In genomic region chr2:181698230-181698629, GRCh38 we compare ENCODE assay signal across 31 cellular contexts. TPM values are rescaled to one million over a fixed set of nuclear protein-coding genes. Genes with fewer than 3 reads are reported as not detected.
"Had no signal": no experiment of that assay in that cellular context is flagged by ENCODE, and none has a peak within 500 bp of the region (broad histone marks: within the 10 kb centered on the region; RNA-seq: fewer than 3 reads in every experiment).

No MANE protein-coding gene starts in this region.

- H3K4me2 ChIP-seq: neural progenitor cell had no signal

- H2AFZ ChIP-seq: neural progenitor cell had no signal

- H3K27ac ChIP-seq: coronary artery, esophagus squamous epithelium, heart right ventricle, neural progenitor cell, prostate gland, right atrium auricular region, sigmoid colon, testis, tibial artery had no signal

- H3K36me3 ChIP-seq: esophagus squamous epithelium, heart right ventricle, neural progenitor cell, prostate gland, right atrium auricular region, sigmoid colon, tibial artery had no signal

- H3K9me3 ChIP-seq: esophagus squamous epithelium, prostate gland, sigmoid colon, testis, tibial artery had no signal

- H3K27me3 ChIP-seq: right atrium auricular region, sigmoid colon, testis had no signal

- H3K4me1 Mint-ChIP-seq: naive thymus-derived CD4-positive, alpha-beta T cell; nephron; stimulated activated effector memory CD8-positive, alpha-beta T cell treated with anti-CD3 and anti-CD28 coated beads, Interleukin-12 subunit alpha, Interleukin-12 subunit beta, amount 100 ng/mL, for 72 hours had no signal

- H3K4me1 ChIP-seq: esophagus squamous epithelium, prostate gland, right atrium auricular region, sigmoid colon, testis, tibial artery had no signal

- ATAC-seq: stimulated activated effector memory CD8-positive, alpha-beta T cell treated with anti-CD3 and anti-CD28 coated beads, Interleukin-12 subunit alpha, Interleukin-12 subunit beta, amount 100 ng/mL, for 72 hours; stimulated activated naive CD8-positive, alpha-beta T cell treated with anti-CD3 and anti-CD28 coated beads, Interleukin-15, Interleukin-2, amounts not matched to agents 100 U/mL and 50 U/mL, for 24 hours had no signal

- H3K36me3 Mint-ChIP-seq: neural progenitor cell; stimulated activated effector memory CD8-positive, alpha-beta T cell treated with anti-CD3 and anti-CD28 coated beads, Interleukin-12 subunit alpha, Interleukin-12 subunit beta, amount 100 ng/mL, for 72 hours; type B pancreatic cell had no signal

- DNase-seq: dermis blood vessel endothelial cell; effector memory CD4-positive, alpha-beta T cell; erythroblast; esophagus squamous epithelium; foreskin melanocyte; glutamatergic neuron; heart right ventricle; hypothalamus; mesenchymal stem cell; midbrain; naive thymus-derived CD4-positive, alpha-beta T cell; sigmoid colon; stimulated activated CD4-positive, alpha-beta T cell treated with anti-CD3 and anti-CD28 coated beads, Interleukin-2, amount 100 ng/mL, for 24 hours; stimulated activated CD4-positive, alpha-beta T cell treated with anti-CD3 and anti-CD28 coated beads, Interleukin-4, amount 100 ng/mL, for 24 hours; stimulated activated naive CD8-positive, alpha-beta T cell treated with anti-CD3 and anti-CD28 coated beads, Interleukin-15, Interleukin-2, amounts not matched to agents 100 U/mL and 50 U/mL, for 24 hours; substantia nigra; testis; tibial artery had no signal

- H3K4me3 Mint-ChIP-seq: naive thymus-derived CD4-positive, alpha-beta T cell; nephron; neural progenitor cell; stimulated activated effector memory CD8-positive, alpha-beta T cell treated with anti-CD3 and anti-CD28 coated beads, Interleukin-12 subunit alpha, Interleukin-12 subunit beta, amount 100 ng/mL, for 72 hours; type B pancreatic cell had no signal

- H3K9me3 Mint-ChIP-seq: nephron, type B pancreatic cell had no signal

- H3K4me3 ChIP-seq: coronary artery, esophagus squamous epithelium, heart right ventricle, neural progenitor cell, prostate gland, right atrium auricular region, sigmoid colon, testis, tibial artery had no signal

- H3K27ac Mint-ChIP-seq: naive thymus-derived CD4-positive, alpha-beta T cell; nephron; neural progenitor cell; stimulated activated effector memory CD8-positive, alpha-beta T cell treated with anti-CD3 and anti-CD28 coated beads, Interleukin-12 subunit alpha, Interleukin-12 subunit beta, amount 100 ng/mL, for 72 hours; type B pancreatic cell had no signal

- H3K9ac ChIP-seq: neural progenitor cell had no signal

RNA-seq across cellular contexts. Expression of gene NEUROD1, which starts 17.9 kb away (rescaled TPM):
- total RNA-seq: dermis blood vessel endothelial cell; esophagus squamous epithelium; heart right ventricle; lower leg skin; lung microvascular endothelial cell; mucosa of gallbladder; naive thymus-derived CD4-positive, alpha-beta T cell; osteocyte; prostate gland; right atrium auricular region; sigmoid colon; skeletal muscle tissue had no signal
- polyA plus RNA-seq: heart right ventricle; keratinocyte; naive thymus-derived CD4-positive, alpha-beta T cell had no signal

RNA-seq across cellular contexts. Expression of gene CERKL, which starts 41.3 kb away (rescaled TPM):
- total RNA-seq: dermis blood vessel endothelial cell, heart right ventricle, lower leg skin, lung microvascular endothelial cell, osteocyte, right atrium auricular region, sigmoid colon, skeletal muscle tissue had no signal
- polyA plus RNA-seq: heart right ventricle had no signal
